29 cellular contexts compared by ENCODE assay signal in the genomic region with DNA sequence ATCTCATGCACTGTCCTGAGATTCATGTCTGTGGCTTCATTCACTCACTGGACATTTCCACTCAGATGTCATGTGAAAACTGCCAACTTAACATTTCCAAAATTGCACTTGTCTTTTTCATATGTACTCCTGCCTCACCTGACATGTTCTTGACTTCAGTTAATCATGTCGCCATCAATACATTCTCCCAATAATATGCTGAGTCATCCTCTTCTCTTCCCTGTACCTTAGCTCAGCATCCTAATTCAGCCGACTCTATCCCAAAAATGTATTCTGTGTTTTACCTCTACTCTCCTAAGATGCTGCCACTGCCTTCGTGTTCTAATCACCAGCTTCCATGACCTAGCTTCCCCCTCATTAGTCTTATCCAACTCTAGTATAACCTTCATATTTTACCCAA.
"Had no signal": no experiment of that assay in that cellular context is flagged by ENCODE, and none has a peak within 500 bp of the region (broad histone marks: within the 10 kb centered on the region; RNA-seq: fewer than 3 reads in every experiment).

No MANE protein-coding gene starts in this region.

- H3K9me3 Mint-ChIP-seq: activated CD4-positive, alpha-beta T cell treated with anti-CD3 and anti-CD28 coated beads, Interleukin-2, amount 10 ng/mL, durations not matched to agents 24 days and 14 days had no signal

- H3K36me3 ChIP-seq: ascending aorta, breast epithelium, cardiac muscle cell, colonic mucosa, esophagus squamous epithelium, gastroesophageal sphincter had no signal

- H3K27me3 Mint-ChIP-seq: activated CD4-positive, alpha-beta memory T cell treated with anti-CD3 and anti-CD28 coated beads for 36 hours; activated CD4-positive, alpha-beta T cell treated with anti-CD3 and anti-CD28 coated beads, Interleukin-2, amount 10 ng/mL, durations not matched to agents 24 days and 14 days; activated CD8-positive, alpha-beta memory T cell treated with anti-CD3 and anti-CD28 coated beads, Interleukin-2, amount 10 ng/mL, durations not matched to agents 7 days and 5 days; activated naive CD4-positive, alpha-beta T cell treated with anti-CD3 and anti-CD28 coated beads, Interleukin-2, amount 10 ng/mL, durations not matched to agents 7 days and 5 days; brain had no signal

- H3K4me3 Mint-ChIP-seq: activated CD4-positive, alpha-beta memory T cell treated with anti-CD3 and anti-CD28 coated beads for 36 hours; activated CD4-positive, alpha-beta T cell treated with anti-CD3 and anti-CD28 coated beads for 36 hours; activated CD4-positive, alpha-beta T cell treated with anti-CD3 and anti-CD28 coated beads, Interleukin-2, amount 10 ng/mL, durations not matched to agents 24 days and 14 days; activated CD8-positive, alpha-beta memory T cell treated with anti-CD3 and anti-CD28 coated beads, Interleukin-2, amount 10 ng/mL, durations not matched to agents 7 days and 5 days; activated CD8-positive, alpha-beta T cell treated with anti-CD3 and anti-CD28 coated beads, Interleukin-2, amount 10 ng/mL, durations not matched to agents 7 days and 5 days; activated naive CD4-positive, alpha-beta T cell treated with anti-CD3 and anti-CD28 coated beads, Interleukin-2, amount 10 ng/mL, durations not matched to agents 7 days and 5 days; activated naive CD8-positive, alpha-beta T cell treated with anti-CD3 and anti-CD28 coated beads, Interleukin-2, amount 10 ng/mL, durations not matched to agents 7 days and 5 days; activated T-cell treated with anti-CD3 and anti-CD28 coated beads, Interleukin-2, amount 50 U/mL, for 72 hours; brain had no signal

- FAIRE-seq: endometrium had no signal

- H3K4me1 ChIP-seq: ascending aorta, breast epithelium, colonic mucosa, esophagus squamous epithelium, gastroesophageal sphincter had no signal

- H3K36me3 Mint-ChIP-seq: activated CD4-positive, alpha-beta memory T cell treated with anti-CD3 and anti-CD28 coated beads for 36 hours; activated CD8-positive, alpha-beta memory T cell treated with anti-CD3 and anti-CD28 coated beads, Interleukin-2, amount 10 ng/mL, durations not matched to agents 7 days and 5 days; activated naive CD4-positive, alpha-beta T cell treated with anti-CD3 and anti-CD28 coated beads, Interleukin-2, amount 10 ng/mL, durations not matched to agents 7 days and 5 days; activated naive CD8-positive, alpha-beta T cell treated with anti-CD3 and anti-CD28 coated beads, Interleukin-2, amount 10 ng/mL, durations not matched to agents 7 days and 5 days; brain had no signal

- H3K27ac ChIP-seq: ascending aorta, breast epithelium, cardiac muscle cell, colonic mucosa, epithelial cell of prostate, esophagus squamous epithelium, gastroesophageal sphincter had no signal

- DNase-seq: activated CD4-positive, alpha-beta memory T cell treated with anti-CD3 and anti-CD28 coated beads for 36 hours; activated CD4-positive, alpha-beta T cell treated with anti-CD3 and anti-CD28 coated beads for 36 hours; activated CD4-positive, alpha-beta T cell treated with anti-CD3 and anti-CD28 coated beads, Interleukin-2, amount 10 ng/mL, durations not matched to agents 24 days and 14 days; activated CD4-positive, CD25-positive, alpha-beta regulatory T cell; activated CD4-positive, CD25-positive, alpha-beta regulatory T cell treated with anti-CD3 and anti-CD28 coated beads, Interleukin-2, amount 50 U/mL, for 72 hours; activated CD8-positive, alpha-beta memory T cell treated with anti-CD3 and anti-CD28 coated beads, Interleukin-2, amount 10 ng/mL, durations not matched to agents 7 days and 5 days; activated CD8-positive, alpha-beta memory T cell treated with anti-CD3 and anti-CD28 coated beads, Interleukin-2, amount 50 U/mL, for 4 hours; activated CD8-positive, alpha-beta T cell treated with anti-CD3 and anti-CD28 coated beads, Interleukin-2, amount 10 ng/mL, durations not matched to agents 7 days and 5 days; activated gamma-delta T cell; activated naive CD4-positive, alpha-beta T cell; activated naive CD4-positive, alpha-beta T cell treated with anti-CD3 and anti-CD28 coated beads, Interleukin-2, amount 10 ng/mL, durations not matched to agents 7 days and 5 days; activated naive CD8-positive, alpha-beta T cell treated with anti-CD3 and anti-CD28 coated beads, Interleukin-2, amount 10 ng/mL, durations not matched to agents 7 days and 5 days; activated T-cell treated with anti-CD3 and anti-CD28 coated beads, Interleukin-2, amount 50 U/mL, for 1 hour; activated T-cell treated with anti-CD3 and anti-CD28 coated beads, Interleukin-2, amount 50 U/mL, for 72 hours; central memory CD4-positive, alpha-beta T cell; cerebellar nuclear complex; colonic mucosa; effector CD8-positive, alpha-beta T cell; esophagus squamous epithelium; foreskin melanocyte; T-helper 2 cell had no signal

- H3K27me3 ChIP-seq: ascending aorta, breast epithelium, cardiac muscle cell, colonic mucosa, esophagus squamous epithelium, gastroesophageal sphincter had no signal

- H3K4me1 Mint-ChIP-seq: activated CD4-positive, alpha-beta T cell treated with anti-CD3 and anti-CD28 coated beads for 36 hours; activated CD4-positive, alpha-beta T cell treated with anti-CD3 and anti-CD28 coated beads, Interleukin-2, amount 10 ng/mL, durations not matched to agents 24 days and 14 days; activated CD8-positive, alpha-beta memory T cell treated with anti-CD3 and anti-CD28 coated beads, Interleukin-2, amount 10 ng/mL, durations not matched to agents 7 days and 5 days; activated naive CD4-positive, alpha-beta T cell treated with anti-CD3 and anti-CD28 coated beads, Interleukin-2, amount 10 ng/mL, durations not matched to agents 7 days and 5 days; activated naive CD8-positive, alpha-beta T cell treated with anti-CD3 and anti-CD28 coated beads, Interleukin-2, amount 10 ng/mL, durations not matched to agents 7 days and 5 days had no signal

- H3K4me3 ChIP-seq: ascending aorta, breast epithelium, cardiac muscle cell, colonic mucosa, esophagus squamous epithelium, gastroesophageal sphincter had no signal

- H3K9me3 ChIP-seq: ascending aorta, colonic mucosa, esophagus squamous epithelium, gastroesophageal sphincter had no signal

- ATAC-seq: activated CD4-positive, alpha-beta T cell treated with anti-CD3 and anti-CD28 coated beads for 36 hours; activated CD8-positive, alpha-beta memory T cell treated with anti-CD3 and anti-CD28 coated beads, Interleukin-2, amount 10 ng/mL, durations not matched to agents 7 days and 5 days; activated CD8-positive, alpha-beta T cell treated with anti-CD3 and anti-CD28 coated beads, Interleukin-2, amount 10 ng/mL, durations not matched to agents 7 days and 5 days; activated naive CD4-positive, alpha-beta T cell treated with anti-CD3 and anti-CD28 coated beads, Interleukin-2, amount 50 U/mL, for 72 hours; activated T-cell treated with anti-CD3 and anti-CD28 coated beads, Interleukin-2, amount 50 U/mL, for 72 hours; gastroesophageal sphincter had no signal
